Comparison of ENCODE assay signal across 39 cellular contexts in the genomic region with DNA sequence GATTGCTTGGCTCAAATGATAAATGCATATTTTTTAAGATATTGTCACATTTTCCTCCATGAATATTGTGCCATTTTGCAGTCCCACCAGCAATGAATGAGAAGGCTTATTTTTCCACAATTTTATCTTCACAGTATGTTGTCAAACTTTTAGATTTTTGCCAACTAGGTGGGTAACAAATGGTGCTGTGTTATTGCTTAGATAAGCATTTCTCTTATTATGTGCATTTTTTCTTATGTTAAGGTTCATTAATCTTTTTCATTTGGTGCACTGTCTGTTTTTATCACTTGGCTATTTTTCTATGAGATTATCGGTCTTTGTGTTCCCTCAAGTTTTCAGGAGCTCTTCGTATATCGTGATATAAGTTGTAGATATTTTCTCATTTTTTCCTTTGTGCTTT. TPM values are rescaled to one million over a fixed set of nuclear protein-coding genes. Genes with fewer than 3 reads are reported as not detected.
"Had no signal": no experiment of that assay in that cellular context is flagged by ENCODE, and none has a peak within 500 bp of the region (broad histone marks: within the 10 kb centered on the region; RNA-seq: fewer than 3 reads in every experiment).

No MANE protein-coding gene starts in this region.

- ATAC-seq: activated naive CD4-positive, alpha-beta T cell treated with anti-CD3 and anti-CD28 coated beads, Interleukin-2, amount 50 U/mL, for 72 hours; activated naive CD8-positive, alpha-beta T cell treated with anti-CD3 and anti-CD28 coated beads, Interleukin-2, amount 50 U/mL, for 24 hours; activated T-cell treated with anti-CD3 and anti-CD28 coated beads, Interleukin-2, amount 50 U/mL, for 4 hours; activated T-cell treated with anti-CD3 and anti-CD28 coated beads, Interleukin-2, amount 50 U/mL, for 72 hours; activated T-helper 17 cell treated with anti-CD3 and anti-CD28 coated beads, Interleukin-2, amount 50 U/mL, for 72 hours; body of pancreas had no signal

- H3K36me3 ChIP-seq: adrenal gland, ascending aorta, brain microvascular endothelial cell, breast epithelium, cardiac muscle cell had no signal

- H3K4me3 ChIP-seq: adrenal gland, ascending aorta, body of pancreas, breast epithelium, cardiac muscle cell had no signal

- H3K27me3 ChIP-seq: adrenal gland, ascending aorta, body of pancreas, breast epithelium, cardiac muscle cell had no signal

- H3K27ac ChIP-seq: adrenal gland, ascending aorta, body of pancreas, brain microvascular endothelial cell, breast epithelium, cardiac muscle cell had no signal

- H3K9me3 ChIP-seq: adrenal gland, ascending aorta had no signal

- DNase-seq: activated effector memory CD4-positive, alpha-beta T cell treated with anti-CD3 and anti-CD28 coated beads, Interleukin-2, amount 50 U/mL, for 16 hours; activated effector memory CD4-positive, alpha-beta T cell treated with Interleukin-2 at 50 U/mL for 16 hours; activated gamma-delta T cell; activated gamma-delta T cell treated with Interleukin-2 at 50 U/mL for 16 hours; activated naive CD4-positive, alpha-beta T cell; activated naive CD4-positive, alpha-beta T cell treated with anti-CD3 and anti-CD28 coated beads for 36 hours; activated naive CD4-positive, alpha-beta T cell treated with anti-CD3 and anti-CD28 coated beads, Interleukin-2, amount 10 ng/mL, durations not matched to agents 7 days and 5 days; activated naive CD4-positive, alpha-beta T cell treated with anti-CD3 and anti-CD28 coated beads, Interleukin-2, amount 50 U/mL, for 16 hours; activated naive CD4-positive, alpha-beta T cell treated with Interleukin-2 at 50 U/mL for 16 hours; activated naive CD8-positive, alpha-beta T cell treated with anti-CD3 and anti-CD28 coated beads for 36 hours; activated naive CD8-positive, alpha-beta T cell treated with anti-CD3 and anti-CD28 coated beads, Interleukin-2, amount 10 ng/mL, durations not matched to agents 7 days and 5 days; activated naive CD8-positive, alpha-beta T cell treated with anti-CD3 and anti-CD28 coated beads, Interleukin-2, amount 50 U/mL, for 24 hours; activated T-cell treated with anti-CD3 and anti-CD28 coated beads, Interleukin-2, amount 50 U/mL, for 24 hours; activated T-cell treated with anti-CD3 and anti-CD28 coated beads, Interleukin-2, amount 50 U/mL, for 4 hours; activated T-cell treated with anti-CD3 and anti-CD28 coated beads, Interleukin-2, amount 50 U/mL, for 48 hours; activated T-cell treated with anti-CD3 and anti-CD28 coated beads, Interleukin-2, amount 50 U/mL, for 72 hours; adrenal gland; amniotic stem cell; amygdala; anterior cingulate cortex; aorta; body of pancreas; brain microvascular endothelial cell; caudate nucleus; central memory CD4-positive, alpha-beta T cell; cerebellar nuclear complex had no signal

- H3K4me1 ChIP-seq: adrenal gland, ascending aorta, body of pancreas, breast epithelium had no signal

- FAIRE-seq: astrocyte, bronchial epithelial cell had no signal

RNA-seq across cellular contexts. Expression of a gene that starts 13.4 kb away (rescaled TPM):
- total RNA-seq: activated naive CD4-positive, alpha-beta T cell treated with anti-CD3 and anti-CD28 coated beads for 36 hours; activated naive CD4-positive, alpha-beta T cell treated with anti-CD3 and anti-CD28 coated beads, Interleukin-2, amount 50 U/mL, for 72 hours; activated naive CD8-positive, alpha-beta T cell treated with anti-CD3 and anti-CD28 coated beads for 36 hours; activated naive CD8-positive, alpha-beta T cell treated with anti-CD3 and anti-CD28 coated beads, Interleukin-2, amount 10 ng/mL, durations not matched to agents 7 days and 5 days; activated T-cell treated with anti-CD3 and anti-CD28 coated beads, Interleukin-2, amount 50 U/mL, for 4 hours; activated T-cell treated with anti-CD3 and anti-CD28 coated beads, Interleukin-2, amount 50 U/mL, for 72 hours; activated T-helper 1 cell treated with anti-CD3 and anti-CD28 coated beads, Interleukin-12 subunit alpha, Interleukin-12 subunit beta, Interleukin-2, Interleukin-4 antibody, amounts not matched to agents 30 ng/mL and 10 ng/mL and 1 ng/mL, durations not matched to agents 14 hours and 24 hours and 36 hours; activated T-helper 17 cell treated with anti-CD3 and anti-CD28 coated beads, Interleukin-2, amount 50 U/mL, for 72 hours; activated T-helper 2 cell treated with anti-CD3 and anti-CD28 coated beads, Interferon-gamma antibody, Interleukin-2, Interleukin-4, amounts not matched to agents 10 μg/mL and 5 μg/mL and 100 μg/mL, durations not matched to agents 14 hours and 24 hours and 36 hours; adrenal gland; aorta; ascending aorta; astrocyte; breast epithelium; bronchial epithelial cell; cardiac muscle cell; cardiac septum; cerebellum; chondrocyte had no signal
- polyA plus RNA-seq: adipose tissue, adrenal gland, aorta had no signal

RNA-seq across cellular contexts. Expression of a gene that starts 32.1 kb away (rescaled TPM):
- total RNA-seq: activated naive CD4-positive, alpha-beta T cell treated with anti-CD3 and anti-CD28 coated beads for 36 hours; activated naive CD4-positive, alpha-beta T cell treated with anti-CD3 and anti-CD28 coated beads, Interleukin-2, amount 50 U/mL, for 72 hours; activated naive CD8-positive, alpha-beta T cell treated with anti-CD3 and anti-CD28 coated beads for 36 hours; activated naive CD8-positive, alpha-beta T cell treated with anti-CD3 and anti-CD28 coated beads, Interleukin-2, amount 10 ng/mL, durations not matched to agents 7 days and 5 days; activated T-cell treated with anti-CD3 and anti-CD28 coated beads, Interleukin-2, amount 50 U/mL, for 72 hours; activated T-helper 1 cell treated with anti-CD3 and anti-CD28 coated beads, Interleukin-12 subunit alpha, Interleukin-12 subunit beta, Interleukin-2, Interleukin-4 antibody, amounts not matched to agents 30 ng/mL and 10 ng/mL and 1 ng/mL, durations not matched to agents 14 hours and 24 hours and 36 hours; activated T-helper 17 cell treated with anti-CD3 and anti-CD28 coated beads, Interleukin-2, amount 50 U/mL, for 72 hours; activated T-helper 2 cell treated with anti-CD3 and anti-CD28 coated beads, Interferon-gamma antibody, Interleukin-2, Interleukin-4, amounts not matched to agents 10 μg/mL and 5 μg/mL and 100 μg/mL, durations not matched to agents 14 hours and 24 hours and 36 hours; ascending aorta; body of pancreas; bronchial epithelial cell; cardiac septum; chondrocyte had no signal
- polyA plus RNA-seq: adipose tissue, aorta had no signal
